1 cellular context compared by ENCODE assay signal in genomic region chr17:57445051-57445450, GRCh38.
A peak's percentile ranks its signal among the peaks of the same experiment; 100 is the strongest.
TF ChIP-seq lines count a peak whose summit lies in the region.

No MANE protein-coding gene starts in this region.

TF ChIP-seq in A549, 52 proteins besides CTCF, POLR2A, EP300 and RAD21 (continued from another document):
- TF ChIP-seq NFE2L2 (conservative IDR thresholded peaks at IDR 0.05; ENCODE audit: low read length) (no peak), USF2 (IDR thresholded peaks at IDR 0.05) (no peak), HDAC2 (IDR thresholded peaks at IDR 0.05) (no peak), ZC3H11A (IDR thresholded peaks at IDR 0.05) (no peak), MYC (IDR thresholded peaks at IDR 0.05; ENCODE audit: borderline replicate concordance, low read length) (no peak), GATA3 (IDR thresholded peaks at IDR 0.05; ENCODE audit: borderline replicate concordance) (peak; percentile 78; the same call in 1 of the 2 replicates), RARB (CRISPR knock-in tag; IDR thresholded peaks at IDR 0.05) (no peak), HOXB13 (CRISPR knock-in tag; IDR thresholded peaks at IDR 0.05; ENCODE audit: low read depth) (0 out of 2 replicates have a peak, but pooled peaks have one; percentile 45), ESRRA (IDR thresholded peaks at IDR 0.05; ENCODE audit: borderline replicate concordance, low read length) (no peak), BHLHE40 (IDR thresholded peaks at IDR 0.05; ENCODE audit: low read depth, low read length) (no peak), SREBF2 (IDR thresholded peaks at IDR 0.05) (no peak), HES2 (IDR thresholded peaks at IDR 0.05) (no peak), RNF2 (IDR thresholded peaks at IDR 0.05; ENCODE audit: borderline replicate concordance, low read depth) (no peak), ZNF302 (CRISPR knock-in tag; IDR thresholded peaks at IDR 0.05) (no peak), BCL3 (IDR thresholded peaks at IDR 0.05) (0 out of 3 replicates have a peak, but pooled peaks have one; percentile 35), KDM5A (IDR thresholded peaks at IDR 0.05) (no peak), HEYL (CRISPR knock-in tag; IDR thresholded peaks at IDR 0.05) (no peak), EHF (CRISPR knock-in tag; IDR thresholded peaks at IDR 0.05) (no peak), CHD4 (IDR thresholded peaks at IDR 0.05; ENCODE audit: borderline replicate concordance) (no peak), E2F6 (IDR thresholded peaks at IDR 0.05; ENCODE audit: borderline replicate concordance, low read depth) (peak; percentile 57; the same call in 1 of the 2 replicates), NR3C1 (IDR thresholded peaks at IDR 0.05) (no peak), RCOR1 (IDR thresholded peaks at IDR 0.05; ENCODE audit: low read depth, low read length) (no peak), FOXS1 (CRISPR knock-in tag; IDR thresholded peaks at IDR 0.05) (no peak), TP53 (CRISPR knock-in tag; IDR thresholded peaks at IDR 0.05) (no peak), FOSL2 (IDR thresholded peaks at IDR 0.05) (no peak), FOSL2 (CRISPR knock-in tag; IDR thresholded peaks at IDR 0.05) (peak; percentile 77), HOXB5 (CRISPR knock-in tag; IDR thresholded peaks at IDR 0.05) (no peak), ELK1 (IDR thresholded peaks at IDR 0.05; ENCODE audit: low read depth, low read length) (no peak), REST (IDR thresholded peaks at IDR 0.05) (no peak), NPAS2 (CRISPR knock-in tag; IDR thresholded peaks at IDR 0.05; ENCODE audit: borderline replicate concordance) (no peak), CHD2 (IDR thresholded peaks at IDR 0.05; ENCODE audit: low read length, partially characterized antibody) (no peak), POLR2AphosphoS2 (conservative IDR thresholded peaks at IDR 0.05; ENCODE audit: low read length) (no peak), HMGXB4 (CRISPR knock-in tag; IDR thresholded peaks at IDR 0.05; ENCODE audit: borderline replicate concordance) (no peak), CBX8 (IDR thresholded peaks at IDR 0.05) (no peak), TFCP2L1 (CRISPR knock-in tag; IDR thresholded peaks at IDR 0.05) (no peak), ZSCAN20 (CRISPR knock-in tag; IDR thresholded peaks at IDR 0.05) (no peak), FOSB (CRISPR knock-in tag; IDR thresholded peaks at IDR 0.05) (no peak), EHMT2 (IDR thresholded peaks at IDR 0.05; ENCODE audit: low read depth) (no peak), JUN (IDR thresholded peaks at IDR 0.05) (peak; percentile 63 to 76; a peak in 2 of 5 replicates), ZFP36 (IDR thresholded peaks at IDR 0.05; ENCODE audit: borderline replicate concordance, partially characterized antibody) (no peak), MAX (IDR thresholded peaks at IDR 0.05) (peak; percentile 80)
